ENCODE assay signal across 11 cellular contexts in the genomic region with DNA sequence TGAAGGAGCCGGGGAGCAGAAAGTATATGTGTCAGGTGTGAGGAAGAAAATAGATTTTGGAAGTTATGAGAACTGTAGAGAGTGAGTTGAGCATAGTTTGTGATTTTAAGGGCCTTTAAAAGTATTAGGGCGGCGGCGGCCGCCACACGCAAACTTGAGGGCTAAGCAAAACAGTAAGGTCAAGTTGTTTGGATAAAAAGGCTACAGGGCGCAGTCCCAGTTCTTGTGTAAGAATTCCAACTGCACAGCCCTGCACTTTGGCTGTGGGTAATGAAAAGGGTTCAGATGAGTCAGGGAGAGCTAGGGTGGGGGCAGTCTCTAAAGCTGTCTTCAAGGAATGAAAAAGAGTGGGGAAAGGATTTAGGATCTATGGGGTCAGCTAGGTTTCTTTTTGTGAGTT. TPM values are rescaled to one million over a fixed set of nuclear protein-coding genes. Genes with fewer than 3 reads are reported as not detected.
"Had no signal": no experiment of that assay in that cellular context is flagged by ENCODE, and none has a peak within 500 bp of the region (broad histone marks: within the 10 kb centered on the region; RNA-seq: fewer than 3 reads in every experiment).

No MANE protein-coding gene starts in this region.

RNA-seq across cellular contexts. Expression of a gene that starts 16.4 kb away (rescaled TPM):
- total RNA-seq: activated B cell treated with CpG ODN at 0.5 μM for 24 hours; activated CD4-positive, alpha-beta memory T cell treated with anti-CD3 and anti-CD28 coated beads for 36 hours; activated CD4-positive, alpha-beta T cell treated with anti-CD3 and anti-CD28 coated beads, Interleukin-2, amount 10 ng/mL, durations not matched to agents 24 days and 14 days; activated CD8-positive, alpha-beta memory T cell treated with anti-CD3 and anti-CD28 coated beads for 36 hours; activated CD8-positive, alpha-beta T cell treated with anti-CD3 and anti-CD28 coated beads for 36 hours; activated naive CD4-positive, alpha-beta T cell treated with anti-CD3 and anti-CD28 coated beads for 36 hours; activated naive CD4-positive, alpha-beta T cell treated with anti-CD3 and anti-CD28 coated beads, Interleukin-2, amount 50 U/mL, for 72 hours; activated naive CD8-positive, alpha-beta T cell treated with anti-CD3 and anti-CD28 coated beads for 36 hours; activated T-cell treated with anti-CD3 and anti-CD28 coated beads, Interleukin-2, amount 50 U/mL, for 72 hours; activated T-helper 1 cell treated with anti-CD3 and anti-CD28 coated beads, Interleukin-12 subunit alpha, Interleukin-12 subunit beta, Interleukin-2, Interleukin-4 antibody, amounts not matched to agents 30 ng/mL and 10 ng/mL and 1 ng/mL, durations not matched to agents 14 hours and 24 hours and 36 hours; activated T-helper 17 cell treated with anti-CD3 and anti-CD28 coated beads, Interleukin-2, amount 50 U/mL, for 72 hours had no signal
